In the genomic region with DNA sequence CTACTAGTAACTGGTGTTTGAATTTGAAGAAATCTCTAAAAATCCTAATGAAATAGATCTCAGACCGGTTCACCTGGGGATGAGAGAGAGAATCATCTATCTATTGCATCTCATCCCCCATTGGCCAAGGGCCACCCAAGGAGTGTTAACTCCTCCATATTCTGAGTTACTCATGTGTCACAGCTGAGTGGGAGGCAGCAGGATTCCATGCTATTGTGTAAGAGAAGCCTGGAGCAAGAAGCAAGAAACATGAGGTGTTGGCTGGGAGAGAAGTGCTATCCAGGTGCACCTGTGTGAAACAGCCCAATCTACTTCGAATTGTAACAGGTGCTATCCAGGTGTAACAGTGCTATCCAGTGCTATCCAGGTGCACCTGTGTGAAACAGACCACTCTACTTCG, we compare ENCODE assay signal across 8 cellular contexts.
"Had no signal": no experiment of that assay in that cellular context is flagged by ENCODE, and none has a peak within 500 bp of the region (broad histone marks: within the 10 kb centered on the region; RNA-seq: fewer than 3 reads in every experiment).

No MANE protein-coding gene starts in this region.

- DNase-seq: activated CD4-positive, alpha-beta T cell treated with anti-CD3 and anti-CD28 coated beads, Interleukin-2, amount 10 ng/mL, durations not matched to agents 24 days and 14 days; activated naive CD4-positive, alpha-beta T cell treated with Interleukin-2 at 50 U/mL for 16 hours; central memory CD4-positive, alpha-beta T cell; effector CD8-positive, alpha-beta T cell; immature natural killer cell; naive B cell had no signal

- H3K36me3 ChIP-seq: vagina had no signal

- H3K27ac ChIP-seq: coronary artery, vagina had no signal

- H3K4me3 ChIP-seq: coronary artery, vagina had no signal

- H3K27me3 ChIP-seq: vagina had no signal

- H3K9me3 ChIP-seq: vagina had no signal

- H3K4me1 ChIP-seq: vagina had no signal
